Comparison of ENCODE assay signal across 10 cellular contexts in the genomic region with DNA sequence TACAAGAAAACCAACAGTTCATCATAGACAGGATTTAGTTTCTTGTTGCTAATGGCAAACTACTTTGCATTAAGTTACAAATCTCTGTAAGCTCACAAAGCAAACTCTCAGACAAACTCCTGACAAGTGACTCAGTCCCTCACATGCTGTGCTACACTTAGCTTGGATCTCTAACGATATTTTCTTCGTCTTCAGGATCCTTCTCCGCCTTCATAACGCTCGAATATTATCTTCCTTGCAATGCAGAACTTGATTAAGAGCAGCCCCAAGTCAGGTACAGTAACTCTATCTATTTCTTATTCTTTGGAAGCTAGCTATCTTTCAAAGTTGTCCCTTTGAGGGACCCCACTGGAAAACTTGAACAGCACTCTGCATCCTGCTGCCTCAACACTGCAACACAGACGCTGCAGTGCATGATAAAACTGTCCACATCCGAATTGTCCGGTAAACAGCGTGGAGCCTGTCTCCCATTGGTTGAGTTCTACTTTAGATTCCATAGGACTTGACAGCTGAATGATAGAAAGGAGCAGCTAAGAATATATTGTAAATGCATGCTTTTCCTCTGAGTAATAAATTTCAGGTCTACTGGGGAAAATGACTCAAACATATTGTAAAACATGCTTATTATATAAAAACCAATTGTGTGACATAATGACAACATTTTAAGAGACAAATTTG.
DNase-seq lines count a peak whose midpoint lies in the region; TF ChIP-seq lines count a peak whose summit lies in the region.
"Had no signal": no experiment of that assay in that cellular context is flagged by ENCODE, and none has a peak within 500 bp of the region (broad histone marks: within the 10 kb centered on the region; RNA-seq: fewer than 3 reads in every experiment).

No MANE protein-coding gene starts in this region.

- H3K4ac ChIP-seq in H9 (ENCODE audit: low read depth, low read length), result no peak overlapping the region

- peaks cover 4% of the 10 kb centered on the region for H3K79me1 ChIP-seq in H9 (ENCODE audit: insufficient read depth, low read depth, low read length, poor library complexity, severe bottlenecking)

- H3K4me3 Mint-ChIP-seq in H9, result no peak overlapping the region
- H3K4me3 Mint-ChIP-seq in activated CD4-positive, alpha-beta T cell treated with anti-CD3 and anti-CD28 coated beads, Interleukin-2, amount 10 ng/mL, durations not matched to agents 7 days and 5 days, result no peak overlapping the region
- H3K4me3 Mint-ChIP-seq: activated CD4-positive, alpha-beta T cell treated with anti-CD3 and anti-CD28 coated beads for 36 hours had no signal

- no peaks in the 10 kb centered on the region for H3K27me3 ChIP-seq in subcutaneous abdominal adipose tissue (ENCODE audit: control insufficient read depth in 5 of 5, insufficient read depth in 4 of 5, low read length in 5 of 5)
- H3K27me3 ChIP-seq in H9 (ENCODE audit: insufficient read depth, low read length), result no peaks in the 10 kb centered on the region

- peak overlapping the region in 1 of 3 experiments; percentile 23; a peak in 3 of 7 replicates for H3K27ac Mint-ChIP-seq in H9
- no peak overlapping the region for H3K27ac Mint-ChIP-seq in activated CD4-positive, alpha-beta T cell treated with anti-CD3 and anti-CD28 coated beads, Interleukin-2, amount 10 ng/mL, durations not matched to agents 7 days and 5 days
- H3K27ac Mint-ChIP-seq: activated CD4-positive, alpha-beta T cell treated with anti-CD3 and anti-CD28 coated beads for 36 hours had no signal

- H2BK12ac ChIP-seq in H9 (ENCODE audit: insufficient read length, low read depth, low read length), result no peak overlapping the region

- H4K8ac ChIP-seq in H9 (replicated peaks; ENCODE audit: insufficient read length, low read depth, low read length), result no peak overlapping the region

- no peaks in the 10 kb centered on the region for H3K27me3 Mint-ChIP-seq in H9 (ENCODE audit: low read depth)
- H3K27me3 Mint-ChIP-seq in activated CD4-positive, alpha-beta T cell treated with anti-CD3 and anti-CD28 coated beads, Interleukin-2, amount 10 ng/mL, durations not matched to agents 7 days and 5 days, result peaks cover 41% of the 10 kb centered on the region

- H3K56ac ChIP-seq in H9 (ENCODE audit: insufficient read length, low read depth, low read length), result no peak overlapping the region

- H3K9me3 ChIP-seq in subcutaneous abdominal adipose tissue (ENCODE audit: control insufficient read depth in 5 of 5, low read length in 5 of 5) (no peaks in the 10 kb centered on the region), H9 (ENCODE audit: control insufficient read depth, low read depth, low read length) (no peaks in the 10 kb centered on the region)

- H3K18ac ChIP-seq in H9 (ENCODE audit: insufficient read length, low read depth, low read length), result no peak overlapping the region

- H3K36me3 ChIP-seq in subcutaneous abdominal adipose tissue (ENCODE audit: control insufficient read depth in 5 of 5, insufficient read depth in 5 of 5, low read length in 5 of 5), result no peaks in the 10 kb centered on the region

- H2AK5ac ChIP-seq in H9 (ENCODE audit: insufficient read length, low read length), result no peak overlapping the region

- H3K23ac ChIP-seq in H9 (ENCODE audit: insufficient read length, low read depth, low read length), result no peak overlapping the region

- no peak overlapping the region for H2BK5ac ChIP-seq in H9 (ENCODE audit: insufficient read length, low read length)

- H3K23me2 ChIP-seq in H9 (ENCODE audit: insufficient read length, low read depth, low read length, poor library complexity, severe bottlenecking), result no peaks in the 10 kb centered on the region

- in situ Hi-C loops in T47D (cut with HindIII; ENCODE audit: low pct_unique_long_range_greater_than_20kb, low sequenced_read_pairs), result no loop called here

- no peak overlapping the region for H3T11ph ChIP-seq in H9 (ENCODE audit: low read length)

- H2BK120ac ChIP-seq in H9 (ENCODE audit: low read depth, low read length, poor library complexity, severe bottlenecking), result no peak overlapping the region

- no peak overlapping the region for H3K14ac ChIP-seq in H9 (ENCODE audit: insufficient read depth, low read length)

- H2BK20ac ChIP-seq in H9 (ENCODE audit: low read depth, low read length, poor library complexity, severe bottlenecking), result no peak overlapping the region

- peaks cover 0 to 2% (median under 1%) of the 10 kb centered on the region in 3 experiments; a peak in 1 of 7 replicates for H3K36me3 Mint-ChIP-seq in H9 (ENCODE audit: insufficient read depth in 1 of 3, low read depth in 3 of 3)
- H3K36me3 Mint-ChIP-seq in activated CD4-positive, alpha-beta T cell treated with anti-CD3 and anti-CD28 coated beads, Interleukin-2, amount 10 ng/mL, durations not matched to agents 7 days and 5 days (ENCODE audit: low read depth), result no peaks in the 10 kb centered on the region

- no peak overlapping the region for H2BK15ac ChIP-seq in H9 (ENCODE audit: low read depth, low read length)

- H3K4me1 ChIP-seq in subcutaneous abdominal adipose tissue (ENCODE audit: control insufficient read depth in 5 of 5, insufficient read depth in 5 of 5, low read length in 5 of 5) (peaks cover 0 to 58% (median 45%) of the 10 kb centered on the region in 5 donors), H9 (ENCODE audit: insufficient read depth, low read length) (peaks cover 2% of the 10 kb centered on the region; the same call in 1 of the 2 replicates)

- peak overlapping the region; percentile 59 to 79 (median 69) for H3K4me3 ChIP-seq in subcutaneous abdominal adipose tissue (ENCODE audit: low read depth in 1 of 5, low read length in 5 of 5)
- H3K4me3 ChIP-seq: K562 had no signal

- H3K9ac ChIP-seq in subcutaneous abdominal adipose tissue (ENCODE audit: low read length in 5 of 5), result peak overlapping the region; percentile 40 to 67 (median 61)
- no peak overlapping the region for H3K9ac ChIP-seq in H9 (ENCODE audit: extremely low read depth, insufficient read length, low read length)

- H2AFZ ChIP-seq in H9 (ENCODE audit: low read length), result no peak overlapping the region

- TF ChIP-seq CTCF in H9 (conservative IDR thresholded peaks at IDR 0.05), result no peak

- H3K9me3 Mint-ChIP-seq in H9, result no peaks in the 10 kb centered on the region
- no peaks in the 10 kb centered on the region for H3K9me3 Mint-ChIP-seq in activated CD4-positive, alpha-beta T cell treated with anti-CD3 and anti-CD28 coated beads, Interleukin-2, amount 10 ng/mL, durations not matched to agents 7 days and 5 days

- POLR2A ChIA-PET in activated CD4-positive, alpha-beta T cell treated with anti-CD3 and anti-CD28 coated beads, Interleukin-2, amount 10 ng/mL, durations not matched to agents 7 days and 5 days (lab: Charles Lee), result interaction anchor here (0.6 kb wide), 1 partner anchor 100 kb away, joined by 3 read pairs; no protein-coding TSS in a partner anchor

- H4K20me1 ChIP-seq in H9 (ENCODE audit: control insufficient read depth, insufficient read depth, insufficient read length), result no peaks in the 10 kb centered on the region

- DNase-seq in HT1080 (ENCODE audit: low read depth), result peak; percentile 58
- DNase-seq in T47D (ENCODE audit: low read depth in 1 of 2, low spot score in 1 of 2), result peak; percentile 27
- peak; percentile 57 for DNase-seq in kidney tubule cell (ENCODE audit: low spot score)
- DNase-seq in NCI-H748 (lab: John Stamatoyannopoulos, UW; ENCODE audit: unreplicated experiment), result no peak
- DNase-seq in H9, result no peak
- DNase-seq in activated CD4-positive, alpha-beta T cell treated with anti-CD3 and anti-CD28 coated beads, Interleukin-2, amount 10 ng/mL, durations not matched to agents 7 days and 5 days, result no peak
- no peak for DNase-seq in OCI-M1 (lab: John Stamatoyannopoulos, UW)
- DNase-seq: activated CD4-positive, alpha-beta T cell treated with anti-CD3 and anti-CD28 coated beads for 36 hours had no signal

- H3K4me2 ChIP-seq in H9 (ENCODE audit: insufficient read depth, insufficient read length, low read length), result no peak overlapping the region

- H3K4me1 Mint-ChIP-seq in H9, result peaks cover 54% of the 10 kb centered on the region in 2 experiments
- no peaks in the 10 kb centered on the region for H3K4me1 Mint-ChIP-seq in activated CD4-positive, alpha-beta T cell treated with anti-CD3 and anti-CD28 coated beads, Interleukin-2, amount 10 ng/mL, durations not matched to agents 7 days and 5 days

- peak overlapping the region; percentile 87 for H3K27ac ChIP-seq in subcutaneous abdominal adipose tissue (ENCODE audit: low read depth, low read length)
- H3K27ac ChIP-seq in H9 (ENCODE audit: insufficient read length, low read depth, low read length), result no peak overlapping the region

- CTCF ChIA-PET in activated CD4-positive, alpha-beta T cell treated with anti-CD3 and anti-CD28 coated beads, Interleukin-2, amount 10 ng/mL, durations not matched to agents 7 days and 5 days (lab: Charles Lee), result no interaction called here

- no peak overlapping the region for H4K91ac ChIP-seq in H9 (ENCODE audit: insufficient read length, low read depth, low read length)

- H3K79me2 ChIP-seq in H9 (ENCODE audit: insufficient read depth, low read length), result no peaks in the 10 kb centered on the region

- no CpG with 5 or more reads among the region's 9 CpGs for WGBS in H9 (ENCODE audit: extremely low coverage, insufficient read length, low lambda C conversion rate)

- no peak overlapping the region for H4K5ac ChIP-seq in H9 (ENCODE audit: insufficient read length, low read depth, low read length)

Comparison
In these comparisons a context has a peak if more than half of its experiments do, and no peak if none do; other contexts are left out.
1. DNase-seq: peak in HT1080 (single experiment), T47D (2 of 2) and kidney tubule cell (single experiment); none in NCI-H748 (single experiment), H9 (single experiment), activated CD4-positive, alpha-beta T cell treated with anti-CD3 and anti-CD28 coated beads, Interleukin-2, amount 10 ng/mL, durations not matched to agents 7 days and 5 days (single experiment) and OCI-M1 (single experiment).